ENCODE assay signal across 1 cellular context in genomic region chr17:7251330-7252175, GRCh38.
TF ChIP-seq lines count a peak whose summit lies in the region.

Gene CTDNEP1, minus strand, starts transcription at chr17:7251734. Its CDS starts 438 bp downstream, at chr17:7251296.

TF ChIP-seq in K562, 482 proteins besides CTCF, POLR2A, EP300 and RAD21 (continued from another document):
- TF ChIP-seq, protein P1, sequence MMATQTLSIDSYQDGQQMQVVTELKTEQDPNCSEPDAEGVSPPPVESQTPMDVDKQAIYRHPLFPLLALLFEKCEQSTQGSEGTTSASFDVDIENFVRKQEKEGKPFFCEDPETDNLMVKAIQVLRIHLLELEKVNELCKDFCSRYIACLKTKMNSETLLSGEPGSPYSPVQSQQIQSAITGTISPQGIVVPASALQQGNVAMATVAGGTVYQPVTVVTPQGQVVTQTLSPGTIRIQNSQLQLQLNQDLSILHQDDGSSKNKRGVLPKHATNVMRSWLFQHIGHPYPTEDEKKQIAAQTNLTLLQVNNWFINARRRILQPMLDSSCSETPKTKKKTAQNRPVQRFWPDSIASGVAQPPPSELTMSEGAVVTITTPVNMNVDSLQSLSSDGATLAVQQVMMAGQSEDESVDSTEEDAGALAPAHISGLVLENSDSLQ (IDR thresholded peaks at IDR 0.05) = peak; percentile 58
- no peak for TF ChIP-seq ZNF449 (CRISPR knock-in tag; IDR thresholded peaks at IDR 0.05)
- TF ChIP-seq ZEB2 (IDR thresholded peaks at IDR 0.05) = no peak
- no peak for TF ChIP-seq TAF15 (IDR thresholded peaks at IDR 0.05; ENCODE audit: low read depth, low read length)
- peak; percentile 87 for TF ChIP-seq PCBP2 (IDR thresholded peaks at IDR 0.05; ENCODE audit: low read depth, low read length, poor library complexity, severe bottlenecking)
- TF ChIP-seq FOXK2 (conservative IDR thresholded peaks at IDR 0.05 in 1 of 2, IDR thresholded peaks at IDR 0.05 in 1 of 2; ENCODE audit: low read depth in 2 of 2) = no peak
- 0 out of 2 replicates have a peak, but pooled peaks have one; percentile 16 for TF ChIP-seq ZBTB7A (IDR thresholded peaks at IDR 0.05; ENCODE audit: borderline replicate concordance, control insufficient read depth, low read depth, low read length)
- 0 out of 2 replicates have a peak, but pooled peaks have one; percentile 40 for TF ChIP-seq ZNF740 (CRISPR knock-in tag; IDR thresholded peaks at IDR 0.05)
- TF ChIP-seq ZNF740 (tag; IDR thresholded peaks at IDR 0.05) = no peak
- no peak for TF ChIP-seq MCM5 (IDR thresholded peaks at IDR 0.05; ENCODE audit: low read depth)
- peak; percentile 55 to 94 (median 89) for TF ChIP-seq YY1 (IDR thresholded peaks at IDR 0.05; ENCODE audit: borderline replicate concordance in 1 of 3, control insufficient read depth in 1 of 3, extremely low read depth in 1 of 3, insufficient read depth in 3 of 3, insufficient read length in 1 of 3, insufficient replicate concordance in 2 of 3, low read depth in 1 of 3, low read length in 2 of 3)
- TF ChIP-seq KDM5B (IDR thresholded peaks at IDR 0.05; ENCODE audit: insufficient replicate concordance, low read depth, low read length) = no peak
- peak; percentile 67 for TF ChIP-seq ETV1 (tag; conservative IDR thresholded peaks at IDR 0.05; ENCODE audit: low read depth)
